Comparison of ENCODE assay signal across 1 cellular context in genomic region chr1:50978852-50979781, GRCh38.
A peak's percentile ranks its signal among the peaks of the same experiment; 100 is the strongest.
TF ChIP-seq lines count a peak whose summit lies in the region.

No MANE protein-coding gene starts in this region.

TF ChIP-seq in HEK293, 187 proteins besides CTCF, POLR2A, EP300 and RAD21 (continued from another document and continues in another):
- TF ChIP-seq PRDM2 (tag by site-specific recombination; IDR thresholded peaks at IDR 0.05; ENCODE audit: borderline replicate concordance), result no peak
- TF ChIP-seq ATF2 (tag by site-specific recombination; IDR thresholded peaks at IDR 0.05; ENCODE audit: low read depth), result peak; percentile 45
- TF ChIP-seq EGR2 (tag by site-specific recombination; IDR thresholded peaks at IDR 0.05; ENCODE audit: low read depth), result no peak
- TF ChIP-seq PBX3 (CRISPR knock-in tag; IDR thresholded peaks at IDR 0.05), result no peak
- no peak for TF ChIP-seq ZNF394 (tag by site-specific recombination; IDR thresholded peaks at IDR 0.05; ENCODE audit: borderline replicate concordance)
- no peak for TF ChIP-seq ZBTB20 (tag by site-specific recombination; IDR thresholded peaks at IDR 0.05)
- TF ChIP-seq BCL11B (tag by site-specific recombination; IDR thresholded peaks at IDR 0.05; ENCODE audit: low read depth), result no peak
- no peak for TF ChIP-seq GLI2 (tag by site-specific recombination; IDR thresholded peaks at IDR 0.05; ENCODE audit: borderline replicate concordance, low read depth)
- TF ChIP-seq ZNF350 (tag by site-specific recombination; IDR thresholded peaks at IDR 0.05), result no peak
- no peak for TF ChIP-seq ZNF670 (tag by site-specific recombination; IDR thresholded peaks at IDR 0.05; ENCODE audit: low read depth)
- peak; percentile 67; the same call in 1 of the 2 replicates for TF ChIP-seq ZNF2 (tag by site-specific recombination; IDR thresholded peaks at IDR 0.05)
- TF ChIP-seq ZBTB21 (tag by site-specific recombination; IDR thresholded peaks at IDR 0.05), result no peak
- no peak for TF ChIP-seq ZNF221 (tag by site-specific recombination; IDR thresholded peaks at IDR 0.05; ENCODE audit: borderline replicate concordance)
- no peak for TF ChIP-seq GFI1B (tag by site-specific recombination; IDR thresholded peaks at IDR 0.05)
- TF ChIP-seq GLI4 (tag by site-specific recombination; IDR thresholded peaks at IDR 0.05), result no peak
- no peak; the same call in 1 of the 2 replicates for TF ChIP-seq ZBTB11 (tag by site-specific recombination; conservative IDR thresholded peaks at IDR 0.05; ENCODE audit: low read depth)
- TF ChIP-seq ZNF530 (tag by site-specific recombination; IDR thresholded peaks at IDR 0.05; ENCODE audit: low read depth), result no peak
- TF ChIP-seq ZNF830 (tag by site-specific recombination; IDR thresholded peaks at IDR 0.05; ENCODE audit: low read depth), result no peak
- no peak for TF ChIP-seq ZNF121 (tag by site-specific recombination; IDR thresholded peaks at IDR 0.05)
- TF ChIP-seq ZNF768 (tag by site-specific recombination; IDR thresholded peaks at IDR 0.05), result no peak
- TF ChIP-seq ZNF747 (tag by site-specific recombination; IDR thresholded peaks at IDR 0.05), result no peak
- TF ChIP-seq ZSCAN16 (tag by site-specific recombination; IDR thresholded peaks at IDR 0.05), result no peak
- no peak for TF ChIP-seq ZBTB6 (tag by site-specific recombination; IDR thresholded peaks at IDR 0.05)
- no peak for TF ChIP-seq BCL11A (tag by site-specific recombination; IDR thresholded peaks at IDR 0.05; ENCODE audit: low read depth)
- no peak for TF ChIP-seq ZSCAN30 (tag by site-specific recombination; IDR thresholded peaks at IDR 0.05)
- TF ChIP-seq ZEB2 (tag by site-specific recombination; IDR thresholded peaks at IDR 0.05), result no peak
- TF ChIP-seq ZNF366 (tag by site-specific recombination; conservative IDR thresholded peaks at IDR 0.05), result peak; percentile 57; the same call in 1 of the 2 replicates
- TF ChIP-seq ZNF24 (tag by site-specific recombination; IDR thresholded peaks at IDR 0.05), result 0 out of 2 replicates have a peak, but pooled peaks have one; percentile 58
- no peak for TF ChIP-seq ZBTB1 (tag by site-specific recombination; IDR thresholded peaks at IDR 0.05)
- no peak for TF ChIP-seq ZNF202 (tag by site-specific recombination; IDR thresholded peaks at IDR 0.05; ENCODE audit: borderline replicate concordance)
- TF ChIP-seq ZSCAN23 (tag by site-specific recombination; IDR thresholded peaks at IDR 0.05), result no peak
- no peak for TF ChIP-seq KLF17 (tag by site-specific recombination; IDR thresholded peaks at IDR 0.05)
- no peak for TF ChIP-seq ZNF26 (tag by site-specific recombination; IDR thresholded peaks at IDR 0.05)
- peak; percentile 32; the same call in 1 of the 2 replicates for TF ChIP-seq ZNF398 (tag by site-specific recombination; IDR thresholded peaks at IDR 0.05)
- no peak for TF ChIP-seq ZNF391 (tag by site-specific recombination; IDR thresholded peaks at IDR 0.05; ENCODE audit: borderline replicate concordance, low read depth)
- TF ChIP-seq ZNF837 (tag by site-specific recombination; IDR thresholded peaks at IDR 0.05), result no peak
- TF ChIP-seq ZNF510 (tag by site-specific recombination; IDR thresholded peaks at IDR 0.05; ENCODE audit: insufficient replicate concordance), result no peak
- no peak for TF ChIP-seq ZNF623 (tag by site-specific recombination; IDR thresholded peaks at IDR 0.05)
- TF ChIP-seq OSR2 (tag by site-specific recombination; IDR thresholded peaks at IDR 0.05), result peak; percentile 97
- no peak for TF ChIP-seq ZNF561 (tag by site-specific recombination; IDR thresholded peaks at IDR 0.05; ENCODE audit: borderline replicate concordance)
- TF ChIP-seq ZNF596 (tag by site-specific recombination; IDR thresholded peaks at IDR 0.05), result 0 out of 2 replicates have a peak, but pooled peaks have one; percentile 12
- peak; percentile 66; the same call in 1 of the 2 replicates for TF ChIP-seq ZNF629 (tag by site-specific recombination; IDR thresholded peaks at IDR 0.05)
- no peak for TF ChIP-seq ZNF146 (tag by site-specific recombination; IDR thresholded peaks at IDR 0.05)
- no peak for TF ChIP-seq ZNF416 (tag by site-specific recombination; IDR thresholded peaks at IDR 0.05)
- TF ChIP-seq ZNF133 (tag by site-specific recombination; IDR thresholded peaks at IDR 0.05), result no peak
- no peak for TF ChIP-seq KLF7 (tag by site-specific recombination; IDR thresholded peaks at IDR 0.05; ENCODE audit: borderline replicate concordance)
